ENCODE assay signal across 34 cellular contexts in genomic region chr18:6607348-6607747, GRCh38.
DNase-seq lines count a peak whose midpoint lies in the region.
"Had no signal": no experiment of that assay in that cellular context is flagged by ENCODE, and none has a peak within 500 bp of the region (broad histone marks: within the 10 kb centered on the region; RNA-seq: fewer than 3 reads in every experiment).

No MANE protein-coding gene starts in this region.

- peaks cover 17% of the 10 kb centered on the region; the same call in 1 of the 2 replicates for H3K4me1 ChIP-seq in iPS-20b (ENCODE audit: insufficient read depth, low read length)
- H3K4me1 ChIP-seq in skeletal muscle tissue (ENCODE audit: control insufficient read depth in 3 of 3, insufficient read depth in 3 of 3, low read length in 3 of 3) = peaks cover 0 to 9% (median 5%) of the 10 kb centered on the region in 3 donors
- H3K4me1 ChIP-seq: ascending aorta had no signal

- DNase-seq in NCI-H1105 treated with DMSO at 0.1 percent for 48 hours (lab: John Stamatoyannopoulos, UW) (peak; percentile 49), NCI-H1105 (lab: John Stamatoyannopoulos, UW) (no peak), NCI-H345 (lab: John Stamatoyannopoulos, UW) (peak; percentile 74), superior temporal gyrus (ENCODE audit: extremely low spot score) (no peak), H7 (no peak)
- no peak for DNase-seq in stimulated activated CD4-positive, alpha-beta T cell treated with anti-CD3 and anti-CD28 coated beads, Interleukin-1b, Interleukin-23, amount 100 ng/mL, for 48 hours
- DNase-seq: activated CD8-positive, alpha-beta memory T cell treated with anti-CD3 and anti-CD28 coated beads, Interleukin-2, amount 10 ng/mL, durations not matched to agents 7 days and 5 days; activated gamma-delta T cell; activated naive CD8-positive, alpha-beta T cell treated with anti-CD3 and anti-CD28 coated beads, Interleukin-2, amount 10 ng/mL, durations not matched to agents 7 days and 5 days; activated T-cell treated with anti-CD3 and anti-CD28 coated beads, Interleukin-2, amount 50 U/mL, for 4 hours; DMS53; effector CD8-positive, alpha-beta T cell; GDM1; hypothalamus; immature natural killer cell; left cardiac atrium; MM.1S; mucosa of descending colon; NCI-H1417; NCI-H510A treated with DMSO at 0.1 percent for 48 hours; retina; Right ventricle myocardium superior; stimulated activated CD4-positive, alpha-beta T cell treated with anti-CD3 and anti-CD28 coated beads, Interleukin-2, amount 100 ng/mL, for 24 hours; stimulated activated CD8-positive, alpha-beta memory T cell treated with anti-CD3 and anti-CD28 coated beads, Interleukin-4, amount 100 ng/mL, for 48 hours; stimulated activated naive CD8-positive, alpha-beta T cell treated with anti-CD3 and anti-CD28 coated beads, Interleukin-15, amount 100 ng/mL, for 72 hours; T-helper 2 cell; tibial artery had no signal

- H3K9ac ChIP-seq in iPS-20b (ENCODE audit: low read depth, low read length) (no peak overlapping the region), skeletal muscle tissue (ENCODE audit: low read depth in 1 of 3, low read length in 3 of 3) (no peak overlapping the region)
- H3K9ac ChIP-seq: BLaER1 treated with 17β-estradiol and CSF1 and Interleukin-3, amounts not matched to agents 10 nM and 100 nM; KMS-11 had no signal

- no peaks in the 10 kb centered on the region for H3K27me3 ChIP-seq in iPS-20b (ENCODE audit: insufficient read depth, low read length)
- no peaks in the 10 kb centered on the region for H3K27me3 ChIP-seq in skeletal muscle tissue (ENCODE audit: control insufficient read depth in 3 of 3, insufficient read depth in 3 of 3, low read length in 3 of 3)
- H3K27me3 ChIP-seq in H7 (ENCODE audit: control insufficient read depth, insufficient read depth, low read length) = no peaks in the 10 kb centered on the region; the same call in 1 of the 2 replicates
- H3K27me3 ChIP-seq: ascending aorta; BLaER1 treated with 17β-estradiol and CSF1 and Interleukin-3, amounts not matched to agents 10 nM and 100 nM; tibial artery had no signal

- H3K36me3 ChIP-seq in iPS-20b (ENCODE audit: insufficient read depth, low read depth, low read length) (no peaks in the 10 kb centered on the region), skeletal muscle tissue (ENCODE audit: control insufficient read depth in 3 of 3, insufficient read depth in 3 of 3, low read length in 3 of 3) (no peaks in the 10 kb centered on the region), H7 (replicated peaks; ENCODE audit: control insufficient read depth, insufficient read depth, low read length) (no peaks in the 10 kb centered on the region)
- H3K36me3 ChIP-seq: ascending aorta; BLaER1 treated with 17β-estradiol and CSF1 and Interleukin-3, amounts not matched to agents 10 nM and 100 nM; tibial artery had no signal

- H3K9me3 ChIP-seq in iPS-20b (ENCODE audit: insufficient read depth, low read depth, low read length) (no peaks in the 10 kb centered on the region), skeletal muscle tissue (ENCODE audit: control insufficient read depth in 3 of 3, low read length in 3 of 3) (peaks cover 0 to 2% (median 0%) of the 10 kb centered on the region in 3 donors)
- H3K9me3 ChIP-seq: ascending aorta; BLaER1 treated with 17β-estradiol and CSF1 and Interleukin-3, amounts not matched to agents 10 nM and 100 nM; mucosa of descending colon; tibial artery had no signal

- H3K27ac ChIP-seq in iPS-20b (ENCODE audit: low read length) (no peak overlapping the region), skeletal muscle tissue (ENCODE audit: low read depth, low read length) (peak overlapping the region; percentile 30)
- H3K27ac ChIP-seq: 22Rv1; ascending aorta; BLaER1 treated with 17β-estradiol and CSF1 and Interleukin-3, amounts not matched to agents 10 nM and 100 nM; coronary artery; KMS-11; tibial artery had no signal

- H3K4me3 ChIP-seq in iPS-20b (ENCODE audit: low read length) = peak overlapping the region; percentile 27; the same call in 1 of the 2 replicates
- no peak overlapping the region for H3K4me3 ChIP-seq in skeletal muscle tissue (ENCODE audit: low read length in 3 of 3)
- no peak overlapping the region for H3K4me3 ChIP-seq in H7 (ENCODE audit: insufficient read depth, low read depth, low read length)
- H3K4me3 ChIP-seq: ascending aorta; BLaER1 treated with 17β-estradiol and CSF1 and Interleukin-3, amounts not matched to agents 10 nM and 100 nM; coronary artery; mucosa of descending colon; tibial artery had no signal

Comparison
In these comparisons a context has a peak if more than half of its experiments do, and no peak if none do; other contexts are left out.
1. DNase-seq: peak in NCI-H1105 treated with DMSO at 0.1 percent for 48 hours (single experiment) and NCI-H345 (single experiment); none in NCI-H1105 (single experiment), superior temporal gyrus (single experiment), H7 (single experiment) and stimulated activated CD4-positive, alpha-beta T cell treated with anti-CD3 and anti-CD28 coated beads, Interleukin-1b, Interleukin-23, amount 100 ng/mL, for 48 hours (single experiment).